ENCODE assay signal across 31 cellular contexts in genomic region chr5:53017794-53018391, GRCh38.
"Had no signal": no experiment of that assay in that cellular context is flagged by ENCODE, and none has a peak within 500 bp of the region (broad histone marks: within the 10 kb centered on the region; RNA-seq: fewer than 3 reads in every experiment).

No MANE protein-coding gene starts in this region.

- H3K27me3 Mint-ChIP-seq: activated T-helper 17 cell treated with anti-CD3 and anti-CD28 coated beads, Interleukin-2, amount 50 U/mL, for 72 hours had no signal

- H3K4me1 ChIP-seq: breast epithelium, gastrocnemius medialis, neural progenitor cell, right atrium auricular region, stomach, suprapubic skin, uterus had no signal

- H3K27me3 ChIP-seq: breast epithelium, gastrocnemius medialis, neural progenitor cell, right atrium auricular region, stomach, suprapubic skin, transverse colon, uterus had no signal

- H3K27ac Mint-ChIP-seq: activated CD4-positive, alpha-beta memory T cell treated with anti-CD3 and anti-CD28 coated beads, Interleukin-2, amount 10 ng/mL, durations not matched to agents 7 days and 5 days; activated CD4-positive, alpha-beta T cell treated with anti-CD3 and anti-CD28 coated beads, Interleukin-2, amount 10 ng/mL, durations not matched to agents 24 days and 14 days; activated naive CD8-positive, alpha-beta T cell treated with anti-CD3 and anti-CD28 coated beads, Interleukin-2, amount 50 U/mL, for 24 hours; activated T-cell treated with anti-CD3 and anti-CD28 coated beads, Interleukin-2, amount 50 U/mL, for 24 hours; activated T-helper 17 cell treated with anti-CD3 and anti-CD28 coated beads, Interleukin-2, amount 50 U/mL, for 72 hours; mesothelial cell of epicardium; naive thymus-derived CD4-positive, alpha-beta T cell; neural progenitor cell; stimulated activated naive B cell treated with anti-CD40 and anti-IgM and Interleukin-4, amounts not matched to agents 10 μg/mL and 1 μg/mL and 100 μg/mL, for 72 hours had no signal

- H3K27ac ChIP-seq: breast epithelium, gastrocnemius medialis, neural progenitor cell, right atrium auricular region, stomach, suprapubic skin, transverse colon, uterus, WERI-Rb-1 had no signal

- H3K4me3 Mint-ChIP-seq: activated CD4-positive, alpha-beta memory T cell treated with anti-CD3 and anti-CD28 coated beads, Interleukin-2, amount 10 ng/mL, durations not matched to agents 7 days and 5 days; activated CD4-positive, alpha-beta T cell treated with anti-CD3 and anti-CD28 coated beads, Interleukin-2, amount 10 ng/mL, durations not matched to agents 24 days and 14 days; activated naive CD8-positive, alpha-beta T cell treated with anti-CD3 and anti-CD28 coated beads, Interleukin-2, amount 50 U/mL, for 24 hours; activated T-cell treated with anti-CD3 and anti-CD28 coated beads, Interleukin-2, amount 50 U/mL, for 24 hours; activated T-helper 17 cell treated with anti-CD3 and anti-CD28 coated beads, Interleukin-2, amount 50 U/mL, for 72 hours; central memory CD8-positive, alpha-beta T cell; mesothelial cell of epicardium; naive thymus-derived CD4-positive, alpha-beta T cell; neural progenitor cell; stimulated activated naive B cell treated with anti-CD40 and anti-IgM and Interleukin-4, amounts not matched to agents 10 μg/mL and 1 μg/mL and 100 μg/mL, for 72 hours had no signal

- H3K9me3 Mint-ChIP-seq: activated naive CD8-positive, alpha-beta T cell treated with anti-CD3 and anti-CD28 coated beads, Interleukin-2, amount 50 U/mL, for 24 hours; activated T-cell treated with anti-CD3 and anti-CD28 coated beads, Interleukin-2, amount 50 U/mL, for 24 hours; central memory CD8-positive, alpha-beta T cell had no signal

- H3K4me2 ChIP-seq: neural progenitor cell, smooth muscle cell had no signal

- H3K36me3 ChIP-seq: breast epithelium, gastrocnemius medialis, neural progenitor cell, right atrium auricular region, stomach, suprapubic skin, transverse colon, uterus, WERI-Rb-1 had no signal

- H3K9ac ChIP-seq: neural progenitor cell had no signal

- H3K9me3 ChIP-seq: breast epithelium, gastrocnemius medialis, right atrium auricular region, stomach, suprapubic skin, transverse colon, uterus had no signal

- DNase-seq: activated CD4-positive, alpha-beta memory T cell treated with anti-CD3 and anti-CD28 coated beads, Interleukin-2, amount 10 ng/mL, durations not matched to agents 7 days and 5 days; activated CD4-positive, alpha-beta T cell treated with anti-CD3 and anti-CD28 coated beads, Interleukin-2, amount 10 ng/mL, durations not matched to agents 24 days and 14 days; activated CD8-positive, alpha-beta memory T cell treated with anti-CD3 and anti-CD28 coated beads, Interleukin-2, amount 50 U/mL, for 48 hours; activated gamma-delta T cell treated with Interleukin-2 at 50 U/mL for 16 hours; activated naive CD4-positive, alpha-beta T cell treated with anti-CD3 and anti-CD28 coated beads, Interleukin-2, amount 50 U/mL, for 16 hours; activated naive CD8-positive, alpha-beta T cell treated with anti-CD3 and anti-CD28 coated beads, Interleukin-2, amount 50 U/mL, for 24 hours; activated T-cell treated with anti-CD3 and anti-CD28 coated beads, Interleukin-2, amount 50 U/mL, for 24 hours; dermis blood vessel endothelial cell; effector CD8-positive, alpha-beta T cell; gastrocnemius medialis; glutamatergic neuron; islet precursor cell; mammary epithelial cell; naive thymus-derived CD4-positive, alpha-beta T cell; stimulated activated CD4-positive, alpha-beta T cell treated with anti-CD3 and anti-CD28 coated beads, Interleukin-2, amount 100 ng/mL, for 24 hours; stimulated activated naive B cell treated with anti-CD40 and anti-IgM and Interleukin-4, amounts not matched to agents 10 μg/mL and 1 μg/mL and 100 μg/mL, for 72 hours; stomach; transverse colon; uterus; WERI-Rb-1 had no signal

- H3K4me1 Mint-ChIP-seq: central memory CD8-positive, alpha-beta T cell; mesothelial cell of epicardium; neural progenitor cell; stimulated activated naive B cell treated with anti-CD40 and anti-IgM and Interleukin-4, amounts not matched to agents 10 μg/mL and 1 μg/mL and 100 μg/mL, for 72 hours had no signal

- H2AFZ ChIP-seq: neural progenitor cell had no signal

- FAIRE-seq: colon, endometrium had no signal

- H3K4me3 ChIP-seq: breast epithelium, gastrocnemius medialis, neural progenitor cell, right atrium auricular region, smooth muscle cell, stomach, suprapubic skin, transverse colon, uterus had no signal

- H3K36me3 Mint-ChIP-seq: neural progenitor cell; stimulated activated naive B cell treated with anti-CD40 and anti-IgM and Interleukin-4, amounts not matched to agents 10 μg/mL and 1 μg/mL and 100 μg/mL, for 72 hours had no signal

- ATAC-seq: activated CD4-positive, CD25-positive, alpha-beta regulatory T cell treated with anti-CD3 and anti-CD28 coated beads, Interleukin-2, amount 50 U/mL, for 24 hours; activated naive CD8-positive, alpha-beta T cell treated with anti-CD3 and anti-CD28 coated beads, Interleukin-2, amount 50 U/mL, for 24 hours; activated T-helper 17 cell treated with anti-CD3 and anti-CD28 coated beads, Interleukin-2, amount 50 U/mL, for 72 hours; gastrocnemius medialis; naive thymus-derived CD4-positive, alpha-beta T cell; stimulated activated naive B cell treated with anti-CD40 and anti-IgM and Interleukin-4, amounts not matched to agents 10 μg/mL and 1 μg/mL and 100 μg/mL, for 72 hours had no signal
